In the genomic region with DNA sequence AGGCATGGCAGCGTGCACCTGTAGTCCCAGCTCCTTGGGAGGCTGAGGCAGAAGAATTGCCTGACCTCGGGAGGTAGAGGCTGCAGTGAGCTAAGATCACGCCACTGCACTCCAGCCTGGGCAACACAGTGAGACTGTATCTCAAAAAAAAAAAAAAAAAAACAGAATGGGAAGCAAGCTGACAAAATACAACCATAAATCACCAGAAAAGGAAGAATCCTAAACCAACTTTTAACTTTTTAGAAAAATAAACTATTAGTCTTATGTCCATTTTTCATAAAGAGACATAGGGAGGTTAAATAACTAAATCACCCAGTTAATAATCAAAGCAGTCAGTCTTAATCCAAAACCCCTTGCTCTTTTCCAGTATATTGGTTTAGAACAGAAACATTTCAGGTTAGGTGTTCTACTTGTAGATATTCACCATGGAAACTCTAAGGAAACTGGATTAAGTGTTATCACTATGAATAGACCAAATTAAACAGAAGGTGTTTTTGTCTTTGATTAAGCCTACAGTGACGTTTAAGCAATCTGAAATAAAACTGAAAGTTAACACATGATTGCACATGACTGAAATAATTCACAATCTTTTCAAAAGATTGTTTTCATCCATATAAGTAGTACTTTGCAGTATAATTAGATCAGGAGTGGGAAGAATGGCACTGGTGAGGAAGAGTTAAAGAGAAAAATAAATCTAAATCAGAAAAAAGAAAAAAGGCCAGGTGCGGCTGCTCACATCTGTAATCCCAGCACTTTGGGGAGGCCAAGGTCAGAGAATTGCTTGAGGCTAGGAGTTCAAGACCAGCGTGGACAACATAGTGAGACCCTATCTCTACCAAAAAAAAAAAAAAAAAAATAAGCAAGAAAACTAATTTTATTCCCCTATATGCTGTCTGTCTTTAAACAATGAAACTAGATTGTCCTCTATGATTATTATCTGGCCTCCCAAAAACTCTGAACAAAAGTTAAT, we compare ENCODE assay signal across 2 cellular contexts.
TF ChIP-seq lines count a peak whose summit lies in the region.

No MANE protein-coding gene starts in this region.

TF ChIP-seq in HEK293T, 16 proteins besides CTCF, POLR2A, EP300 and RAD21:
- no peak for TF ChIP-seq FOXM1 (IDR thresholded peaks at IDR 0.05; ENCODE audit: borderline replicate concordance)
- no peak for TF ChIP-seq CTBP1 (IDR thresholded peaks at IDR 0.05; ENCODE audit: borderline replicate concordance)
- no peak for TF ChIP-seq FOXA1 (IDR thresholded peaks at IDR 0.05)
- TF ChIP-seq FOXK2 (IDR thresholded peaks at IDR 0.05): no peak
- TF ChIP-seq ARNT (IDR thresholded peaks at IDR 0.05): no peak
- TF ChIP-seq BHLHE40 (IDR thresholded peaks at IDR 0.05; ENCODE audit: borderline replicate concordance): no peak
- TF ChIP-seq ZNF384 (IDR thresholded peaks at IDR 0.05): peak; percentile 81
- TF ChIP-seq, protein P1, sequence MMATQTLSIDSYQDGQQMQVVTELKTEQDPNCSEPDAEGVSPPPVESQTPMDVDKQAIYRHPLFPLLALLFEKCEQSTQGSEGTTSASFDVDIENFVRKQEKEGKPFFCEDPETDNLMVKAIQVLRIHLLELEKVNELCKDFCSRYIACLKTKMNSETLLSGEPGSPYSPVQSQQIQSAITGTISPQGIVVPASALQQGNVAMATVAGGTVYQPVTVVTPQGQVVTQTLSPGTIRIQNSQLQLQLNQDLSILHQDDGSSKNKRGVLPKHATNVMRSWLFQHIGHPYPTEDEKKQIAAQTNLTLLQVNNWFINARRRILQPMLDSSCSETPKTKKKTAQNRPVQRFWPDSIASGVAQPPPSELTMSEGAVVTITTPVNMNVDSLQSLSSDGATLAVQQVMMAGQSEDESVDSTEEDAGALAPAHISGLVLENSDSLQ (IDR thresholded peaks at IDR 0.05): peak; percentile 49; the same call in 1 of the 2 replicates

TF ChIP-seq in HepG2, 621 proteins besides CTCF, POLR2A, EP300 and RAD21:
- TF ChIP-seq ZNF296 (CRISPR knock-in tag; conservative IDR thresholded peaks at IDR 0.05) (no peak), KLF9 (CRISPR knock-in tag; IDR thresholded peaks at IDR 0.05; ENCODE audit: low read depth) (no peak)
TF ChIP-seq in HepG2: peak in this region for 0.
